In the genomic region with DNA sequence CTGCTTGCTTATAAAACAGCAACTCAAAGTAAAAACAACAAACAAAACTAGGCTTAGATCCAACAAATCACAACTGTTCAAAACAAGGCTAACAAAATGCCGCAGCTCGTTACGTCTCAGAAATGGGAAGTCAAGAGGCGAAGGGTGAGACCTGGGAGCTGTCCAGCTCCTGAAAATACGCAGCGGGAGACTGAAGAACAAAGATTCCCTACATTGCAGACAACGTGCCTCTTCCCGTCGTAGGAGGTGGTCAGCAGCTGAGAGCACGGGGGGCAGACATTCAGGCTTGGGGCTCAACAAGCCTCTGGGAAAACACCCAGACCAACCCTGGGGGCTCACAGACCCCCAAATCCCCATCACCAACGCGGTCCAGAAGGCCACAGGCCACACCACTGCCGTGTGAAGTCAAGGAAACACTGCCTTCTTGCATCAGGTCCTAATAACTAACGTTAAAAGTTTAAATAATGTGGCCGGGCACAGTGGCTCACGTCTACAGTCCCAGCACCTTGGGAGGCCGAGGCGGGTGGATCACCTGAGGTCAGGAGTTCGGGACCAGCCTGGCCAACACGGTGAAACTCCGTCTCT, we compare ENCODE assay signal across 1 cellular context.
TF ChIP-seq lines count a peak whose summit lies in the region.

No MANE protein-coding gene starts in this region.

TF ChIP-seq in K562, 482 proteins besides CTCF, POLR2A, EP300 and RAD21 (continued from another document):
- TF ChIP-seq CTBP1 (IDR thresholded peaks at IDR 0.05; ENCODE audit: borderline replicate concordance) (no peak), CREB3 (tag; conservative IDR thresholded peaks at IDR 0.05; ENCODE audit: low read depth) (0 out of 2 replicates have a peak, but pooled peaks have one; percentile 54), MITF (IDR thresholded peaks at IDR 0.05) (no peak), DMBX1 (CRISPR knock-in tag; IDR thresholded peaks at IDR 0.05; ENCODE audit: borderline replicate concordance) (peak; percentile 75; the same call in 1 of the 2 replicates), NR2C2 (CRISPR knock-in tag; IDR thresholded peaks at IDR 0.05) (no peak), NR2C2 (tag; IDR thresholded peaks at IDR 0.05) (peak; percentile 37; the same call in 1 of the 2 replicates), KDM5B (IDR thresholded peaks at IDR 0.05; ENCODE audit: insufficient replicate concordance, low read depth, low read length) (no peak), ZNF766 (CRISPR knock-in tag; conservative IDR thresholded peaks at IDR 0.05) (peak; percentile 89), ID3 (CRISPR knock-in tag; IDR thresholded peaks at IDR 0.05) (no peak), ID3 (tag; IDR thresholded peaks at IDR 0.05) (no peak), ZNF232 (CRISPR knock-in tag; IDR thresholded peaks at IDR 0.05) (no peak), EHMT2 (IDR thresholded peaks at IDR 0.05) (peak; percentile 99)
- TF ChIP-seq, protein P1, sequence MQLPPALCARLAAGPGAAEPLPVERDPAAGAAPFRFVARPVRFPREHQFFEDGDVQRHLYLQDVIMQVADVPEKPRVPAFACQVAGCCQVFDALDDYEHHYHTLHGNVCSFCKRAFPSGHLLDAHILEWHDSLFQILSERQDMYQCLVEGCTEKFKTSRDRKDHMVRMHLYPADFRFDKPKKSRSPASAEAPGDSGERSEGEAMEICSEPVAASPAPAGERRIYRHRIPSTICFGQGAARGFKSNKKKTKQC (CRISPR knock-in tag; IDR thresholded peaks at IDR 0.05) = peak; percentile 77
- TF ChIP-seq, protein P2, sequence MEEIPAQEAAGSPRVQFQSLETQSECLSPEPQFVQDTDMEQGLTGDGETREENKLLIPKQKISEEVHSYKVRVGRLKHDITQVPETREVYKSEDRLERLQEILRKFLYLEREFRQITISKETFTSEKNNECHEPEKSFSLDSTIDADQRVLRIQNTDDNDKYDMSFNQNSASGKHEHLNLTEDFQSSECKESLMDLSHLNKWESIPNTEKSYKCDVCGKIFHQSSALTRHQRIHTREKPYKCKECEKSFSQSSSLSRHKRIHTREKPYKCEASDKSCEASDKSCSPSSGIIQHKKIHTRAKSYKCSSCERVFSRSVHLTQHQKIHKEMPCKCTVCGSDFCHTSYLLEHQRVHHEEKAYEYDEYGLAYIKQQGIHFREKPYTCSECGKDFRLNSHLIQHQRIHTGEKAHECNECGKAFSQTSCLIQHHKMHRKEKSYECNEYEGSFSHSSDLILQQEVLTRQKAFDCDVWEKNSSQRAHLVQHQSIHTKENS (CRISPR knock-in tag; IDR thresholded peaks at IDR 0.05) = no peak
